ENCODE assay signal across 16 cellular contexts in the genomic region with DNA sequence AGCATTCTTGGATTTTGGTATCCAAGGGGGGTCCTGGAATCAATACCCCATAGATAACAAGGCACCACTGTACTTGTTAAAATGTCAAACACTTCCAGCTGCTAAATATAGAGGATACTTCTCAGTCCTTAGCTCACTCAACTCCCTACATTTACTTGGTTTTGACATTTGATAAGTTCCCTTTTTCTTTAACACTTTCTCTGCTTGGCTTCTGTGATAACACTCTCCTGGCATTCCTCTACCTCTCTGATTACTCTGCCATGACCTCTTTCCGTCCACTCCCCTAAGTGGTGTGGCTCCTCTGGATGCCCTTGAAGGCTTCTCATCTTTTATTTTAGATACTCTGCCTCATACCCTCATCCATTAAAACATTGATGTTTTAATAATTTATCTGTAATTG.
"Had no signal": no experiment of that assay in that cellular context is flagged by ENCODE, and none has a peak within 500 bp of the region (broad histone marks: within the 10 kb centered on the region; RNA-seq: fewer than 3 reads in every experiment).

No MANE protein-coding gene starts in this region.

- FAIRE-seq: bronchial epithelial cell, islet of Langerhans had no signal

- H3K36me3 ChIP-seq: vagina, WERI-Rb-1 had no signal

- H3K4me3 ChIP-seq: hepatocyte, tibial nerve, vagina had no signal

- H3K27me3 ChIP-seq: hepatocyte, tibial nerve, vagina had no signal

- DNase-seq: activated CD4-positive, alpha-beta T cell treated with anti-CD3 and anti-CD28 coated beads, Interleukin-2, amount 50 U/mL, for 4 hours; activated gamma-delta T cell; effector CD8-positive, alpha-beta T cell; left colon; mammary epithelial cell; occipital lobe; posterior cingulate gyrus; T-cell; T-helper 9 cell; WERI-Rb-1 had no signal

- H3K27ac ChIP-seq: hepatocyte, tibial nerve, vagina, WERI-Rb-1 had no signal

- ATAC-seq: esophagus mucosa, left colon, T-cell had no signal

- H3K9me3 ChIP-seq: tibial nerve, vagina had no signal
